ENCODE assay signal across 23 cellular contexts in the genomic region with DNA sequence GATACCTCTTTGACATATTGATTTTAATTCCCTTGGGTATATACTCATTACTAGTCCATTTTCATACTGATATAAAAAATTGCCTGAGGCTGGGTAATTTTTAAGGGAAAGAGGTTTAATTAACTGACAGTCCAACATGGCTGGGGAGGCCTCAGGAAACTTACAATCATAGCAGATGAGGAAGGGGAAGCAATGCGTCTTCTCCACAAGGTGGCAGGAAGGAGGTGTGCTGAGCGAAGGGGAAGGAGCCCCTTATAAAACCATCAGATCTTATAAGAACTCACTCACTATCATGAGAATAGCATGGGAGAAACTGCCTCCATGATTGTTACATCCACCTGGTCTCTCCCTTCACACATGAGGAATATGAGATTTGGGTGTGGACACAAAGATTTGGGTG. TPM values are rescaled to one million over a fixed set of nuclear protein-coding genes. Genes with fewer than 3 reads are reported as not detected.
DNase-seq lines count a peak whose midpoint lies in the region; ATAC-seq and TF ChIP-seq lines count a peak whose summit lies in the region.
"Had no signal": no experiment of that assay in that cellular context is flagged by ENCODE, and none has a peak within 500 bp of the region (broad histone marks: within the 10 kb centered on the region; RNA-seq: fewer than 3 reads in every experiment).

No MANE protein-coding gene starts in this region.

- no peaks in the 10 kb centered on the region for H3K36me3 ChIP-seq in OCI-LY1 (ENCODE audit: insufficient read depth, low read length)
- H3K36me3 ChIP-seq: ascending aorta, heart left ventricle, suprapubic skin had no signal

- no peak overlapping the region for H2AFZ ChIP-seq in OCI-LY1 (ENCODE audit: low read length)

- TF ChIP-seq CTCF in AG04450 (IDR thresholded peaks at IDR 0.05; ENCODE audit: low read depth, low read length) (peak; percentile 11; the same call in 1 of the 2 replicates), GM12873 (IDR thresholded peaks at IDR 0.05; ENCODE audit: insufficient read depth, low read depth, low read length, missing control alignments) (peak; percentile 15), OCI-LY1 (IDR thresholded peaks at IDR 0.05; ENCODE audit: low read length) (peak; percentile 37; the same call in 1 of the 2 replicates), foreskin keratinocyte (conservative IDR thresholded peaks at IDR 0.05) (peak; percentile 10)

- no peak overlapping the region for H3K4me2 ChIP-seq in OCI-LY1 (ENCODE audit: low read length)

- POLR2A ChIA-PET in AG04450 (lab: Yijun Ruan, JAX), result no interaction called here

- H3K4me3 ChIP-seq in AG04450 (ENCODE audit: low read depth, low read length) (no peak overlapping the region), OCI-LY1 (ENCODE audit: low read depth, low read length, poor library complexity, severe bottlenecking) (no peak overlapping the region)
- H3K4me3 ChIP-seq: ascending aorta, GM12878, heart left ventricle, suprapubic skin had no signal

- H3K9me3 ChIP-seq in AG04450 (ENCODE audit: control insufficient read depth, insufficient read depth, low read length), result no peaks in the 10 kb centered on the region
- no peaks in the 10 kb centered on the region for H3K9me3 ChIP-seq in OCI-LY1 (ENCODE audit: low read length)
- H3K9me3 ChIP-seq: ascending aorta, heart left ventricle, suprapubic skin had no signal

- no peaks in the 10 kb centered on the region for H3K9me2 ChIP-seq in OCI-LY1 (ENCODE audit: low read depth, low read length)

- no peak for DNase-seq in AG04450 (ENCODE audit: low read depth, low spot score)
- no peak for DNase-seq in foreskin keratinocyte
- no peak for DNase-seq in NCI-H2029 treated with DMSO at 0.1 percent for 48 hours (lab: John Stamatoyannopoulos, UW)
- DNase-seq in activated T-cell treated with anti-CD3 and anti-CD28 coated beads for 4 hours, result no peak
- DNase-seq in cerebellar nuclear complex (lab: John Stamatoyannopoulos, UW), result no peak
- DNase-seq: activated B cell treated with CpG ODN at 0.5 μM for 24 hours; activated T-cell treated with anti-CD3 and anti-CD28 coated beads, Interleukin-2, amount 50 U/mL, for 72 hours; effector memory CD4-positive, alpha-beta T cell; HCEC 1CT; heart left ventricle; MV-4-11; NCI-H2081; right cardiac atrium; stimulated activated CD4-positive, alpha-beta T cell treated with anti-CD3 and anti-CD28 coated beads, Interleukin-15, amount 100 ng/mL, for 24 hours; T-helper 2 cell had no signal

- CTCF ChIA-PET in AG04450 (lab: Charles Lee), result interaction anchor here (0.7 kb wide), 1 partner anchor 176 kb away, joined by 9 read pairs; no protein-coding TSS in a partner anchor

- H3K27me3 ChIP-seq in AG04450 (ENCODE audit: control insufficient read depth, insufficient read depth, low read length), result peaks cover 9% of the 10 kb centered on the region
- H3K27me3 ChIP-seq in OCI-LY1 (ENCODE audit: insufficient read depth, low read length), result no peaks in the 10 kb centered on the region
- no peaks in the 10 kb centered on the region for H3K27me3 ChIP-seq in foreskin keratinocyte
- H3K27me3 ChIP-seq: ascending aorta had no signal

- H4K20me1 ChIP-seq in OCI-LY1 (ENCODE audit: insufficient read depth, low read length), result no peaks in the 10 kb centered on the region

- H3K27ac ChIP-seq in AG04450 (ENCODE audit: low read depth, low read length), result no peak overlapping the region
- no peak overlapping the region for H3K27ac ChIP-seq in OCI-LY1 (ENCODE audit: low read depth, low read length, poor library complexity, severe bottlenecking)
- H3K27ac ChIP-seq in foreskin keratinocyte, result no peak overlapping the region
- H3K27ac ChIP-seq: ascending aorta, heart left ventricle, HL-60, suprapubic skin had no signal

- no peak overlapping the region for H3K9ac ChIP-seq in OCI-LY1 (ENCODE audit: low read length)

- H3F3A ChIP-seq in OCI-LY1 (ENCODE audit: insufficient read depth, low read length), result no peaks in the 10 kb centered on the region

- H3K79me2 ChIP-seq in OCI-LY1 (ENCODE audit: insufficient read depth, low read length), result no peaks in the 10 kb centered on the region

- H3K4me1 ChIP-seq in OCI-LY1 (ENCODE audit: insufficient read depth, low read length, severe bottlenecking) (no peaks in the 10 kb centered on the region), foreskin keratinocyte (no peaks in the 10 kb centered on the region)
- H3K4me1 ChIP-seq: ascending aorta, heart left ventricle, suprapubic skin had no signal

- no peak for ATAC-seq in foreskin keratinocyte
- ATAC-seq in HG02885 (IDR thresholded peaks at IDR 0.05; ENCODE audit: poor library complexity, unreplicated experiment), result no peak
- ATAC-seq: activated T-cell treated with anti-CD3 and anti-CD28 coated beads, Interleukin-2, amount 50 U/mL, for 72 hours; GM12878; heart left ventricle; right cardiac atrium had no signal

RNA-seq across cellular contexts. Expression of a gene that starts 42.4 kb away (rescaled TPM):
- polyA plus RNA-seq in AG04450 (2011; rRNA removed), result 1.7 TPM in 2 replicates
- 0.17 and 0.37 TPM in 2 replicates for polyA minus RNA-seq in AG04450 (2011; rRNA and poly(A)+ RNA removed)
- total RNA-seq in foreskin keratinocyte, result 0.10 and 0.32 TPM in 2 replicates
- 0.07 and 0.31 TPM in 2 replicates for polyA plus RNA-seq in foreskin keratinocyte
- total RNA-seq: activated B cell treated with CpG ODN at 0.5 μM for 24 hours; activated T-cell treated with anti-CD3 and anti-CD28 coated beads, Interleukin-2, amount 50 U/mL, for 72 hours had no signal
- polyA plus RNA-seq: CD8-positive, alpha-beta memory T cell had no signal
